8 cellular contexts compared by ENCODE assay signal in genomic region chr10:74176380-74177139, GRCh38. TPM values are rescaled to one million over a fixed set of nuclear protein-coding genes. Genes with fewer than 3 reads are reported as not detected.
DNase-seq lines count a peak whose midpoint lies in the region; ATAC-seq and TF ChIP-seq lines count a peak whose summit lies in the region.

No MANE protein-coding gene starts in this region.

- H3K4me2 ChIP-seq in GM23338 (peak overlapping the region; percentile 94), fibroblast of lung (ENCODE audit: extremely low read depth, insufficient read depth, low read length) (peak overlapping the region; percentile 86)

- H3K27ac ChIP-seq in GM23338 (ENCODE audit: low read depth) = peak overlapping the region; percentile 88
- H3K27ac ChIP-seq in fibroblast of lung (ENCODE audit: insufficient read depth, low read length) = peak overlapping the region; percentile 96
- peak overlapping the region; percentile 86 for H3K27ac ChIP-seq in naive thymus-derived CD4-positive, alpha-beta T cell (ENCODE audit: low read depth, low read length)

- H3K27me3 Mint-ChIP-seq in GM23338 (ENCODE audit: insufficient read depth, low read depth, poor library complexity) = no peaks in the 10 kb centered on the region
- no peaks in the 10 kb centered on the region for H3K27me3 Mint-ChIP-seq in naive thymus-derived CD4-positive, alpha-beta T cell
- no peaks in the 10 kb centered on the region for H3K27me3 Mint-ChIP-seq in stimulated activated memory B cell treated with anti-CD40 and anti-IgM and Interleukin-4, amounts not matched to agents 10 μg/mL and 1 μg/mL and 100 μg/mL, for 72 hours

- CTCF ChIA-PET in naive thymus-derived CD4-positive, alpha-beta T cell (lab: Charles Lee) = interaction anchor here (0.5 to 1.6 kb wide), 3 partner anchors 13 to 297 kb away, joined by 5 to 6 read pairs (median 5); no protein-coding TSS in a partner anchor

- H3K27ac Mint-ChIP-seq in GM23338 = peak overlapping the region; percentile 96
- H3K27ac Mint-ChIP-seq in naive thymus-derived CD4-positive, alpha-beta T cell = peak overlapping the region; percentile 94 to 98 (median 97)
- H3K27ac Mint-ChIP-seq in stimulated activated memory B cell treated with anti-CD40 and anti-IgM and Interleukin-4, amounts not matched to agents 10 μg/mL and 1 μg/mL and 100 μg/mL, for 72 hours = peak overlapping the region; percentile 93

- H3K4me3 ChIP-seq in GM23338 = peak overlapping the region; percentile 91
- peak overlapping the region; percentile 69 to 91 (median 80) for H3K4me3 ChIP-seq in fibroblast of lung (replicated peaks in 1 of 4; ENCODE audit: control extremely low read depth in 1 of 4, insufficient read depth in 1 of 4, low read depth in 3 of 4, low read length in 4 of 4)
- H3K4me3 ChIP-seq in naive thymus-derived CD4-positive, alpha-beta T cell (ENCODE audit: low read length) = peak overlapping the region; percentile 84

- H3K9me3 ChIP-seq in fibroblast of lung (ENCODE audit: control insufficient read depth, insufficient read depth, low read depth, low read length) = no peaks in the 10 kb centered on the region
- H3K9me3 ChIP-seq in naive thymus-derived CD4-positive, alpha-beta T cell (ENCODE audit: control insufficient read depth in 2 of 3, low read length in 3 of 3) = no peaks in the 10 kb centered on the region

- H3K9me3 Mint-ChIP-seq in GM23338 = no peaks in the 10 kb centered on the region
- H3K9me3 Mint-ChIP-seq in naive thymus-derived CD4-positive, alpha-beta T cell = no peaks in the 10 kb centered on the region
- H3K9me3 Mint-ChIP-seq in stimulated activated memory B cell treated with anti-CD40 and anti-IgM and Interleukin-4, amounts not matched to agents 10 μg/mL and 1 μg/mL and 100 μg/mL, for 72 hours = no peaks in the 10 kb centered on the region

- H3K4me1 ChIP-seq in GM23338 (ENCODE audit: insufficient read depth) (peaks cover 30% of the 10 kb centered on the region), fibroblast of lung (ENCODE audit: control insufficient read depth, extremely low read depth, insufficient read depth, low read length) (no peaks in the 10 kb centered on the region)
- peaks cover 6 to 7% of the 10 kb centered on the region in 2 donors for H3K4me1 ChIP-seq in naive thymus-derived CD4-positive, alpha-beta T cell (ENCODE audit: control insufficient read depth in 2 of 2, insufficient read depth in 2 of 2, low read length in 2 of 2)

- H3F3A ChIP-seq in GM23338 (replicated peaks; ENCODE audit: low read depth) = no peaks in the 10 kb centered on the region

- peak; percentile 93 for ATAC-seq in GM23338
- peak; percentile 98 for ATAC-seq in naive thymus-derived CD4-positive, alpha-beta T cell
- peak; percentile 99 for ATAC-seq in stimulated activated memory B cell treated with anti-CD40 and anti-IgM and Interleukin-4, amounts not matched to agents 10 μg/mL and 1 μg/mL and 100 μg/mL, for 72 hours

- H3K79me2 ChIP-seq in GM23338 (replicated peaks; ENCODE audit: insufficient read depth) (peaks cover 45% of the 10 kb centered on the region), fibroblast of lung (ENCODE audit: control insufficient read depth, insufficient read depth, low read length) (peaks cover 33% of the 10 kb centered on the region)

- H3K36me3 Mint-ChIP-seq in GM23338 (ENCODE audit: low read depth) = no peaks in the 10 kb centered on the region
- no peaks in the 10 kb centered on the region for H3K36me3 Mint-ChIP-seq in naive thymus-derived CD4-positive, alpha-beta T cell
- peaks cover 6% of the 10 kb centered on the region for H3K36me3 Mint-ChIP-seq in stimulated activated memory B cell treated with anti-CD40 and anti-IgM and Interleukin-4, amounts not matched to agents 10 μg/mL and 1 μg/mL and 100 μg/mL, for 72 hours

- POLR2A ChIA-PET in naive thymus-derived CD4-positive, alpha-beta T cell (lab: Charles Lee) = interaction anchor here (0.7 to 4.1 kb wide), 13 partner anchors 9 to 935 kb away, joined by 3 to 52 read pairs (median 5); partner anchors contain the start of genes ADK and AP3M1

- peak overlapping the region; percentile 88 for H3K4me3 Mint-ChIP-seq in GM23338
- H3K4me3 Mint-ChIP-seq in naive thymus-derived CD4-positive, alpha-beta T cell = peak overlapping the region; percentile 87 to 98 (median 93)
- peak overlapping the region; percentile 83 for H3K4me3 Mint-ChIP-seq in stimulated activated memory B cell treated with anti-CD40 and anti-IgM and Interleukin-4, amounts not matched to agents 10 μg/mL and 1 μg/mL and 100 μg/mL, for 72 hours

- H3K27me3 ChIP-seq in GM23338 (ENCODE audit: insufficient read depth) = no peaks in the 10 kb centered on the region
- H3K27me3 ChIP-seq in fibroblast of lung (ENCODE audit: control insufficient read depth, insufficient read depth, low read length) = no peaks in the 10 kb centered on the region
- H3K27me3 ChIP-seq in naive thymus-derived CD4-positive, alpha-beta T cell (ENCODE audit: control insufficient read depth in 2 of 2, insufficient read depth in 2 of 2, low read length in 2 of 2) = no peaks in the 10 kb centered on the region

- H3K36me3 ChIP-seq in GM23338 (ENCODE audit: insufficient read depth) (no peaks in the 10 kb centered on the region), fibroblast of lung (ENCODE audit: control insufficient read depth, insufficient read depth, low read length) (no peaks in the 10 kb centered on the region)
- no peaks in the 10 kb centered on the region for H3K36me3 ChIP-seq in naive thymus-derived CD4-positive, alpha-beta T cell (ENCODE audit: control insufficient read depth in 2 of 3, insufficient read depth in 3 of 3, low read length in 3 of 3)

- H3K4me1 Mint-ChIP-seq in GM23338 = peaks cover 36% of the 10 kb centered on the region
- peaks cover 14 to 46% (median 40%) of the 10 kb centered on the region in 7 donors for H3K4me1 Mint-ChIP-seq in naive thymus-derived CD4-positive, alpha-beta T cell
- H3K4me1 Mint-ChIP-seq in stimulated activated memory B cell treated with anti-CD40 and anti-IgM and Interleukin-4, amounts not matched to agents 10 μg/mL and 1 μg/mL and 100 μg/mL, for 72 hours = peaks cover 45% of the 10 kb centered on the region

- no peak for TF ChIP-seq CTCF in GM23338 (conservative IDR thresholded peaks at IDR 0.05; ENCODE audit: low read depth in 2 of 2)
- TF ChIP-seq CTCF in fibroblast of lung (conservative IDR thresholded peaks at IDR 0.05 in 1 of 2, IDR thresholded peaks at IDR 0.05 in 1 of 2; ENCODE audit: low read depth in 1 of 2, low read length in 2 of 2) = no peak

- intact Hi-C loops in naive thymus-derived CD4-positive, alpha-beta T cell (cut with micrococcal nuclease) = loop anchor here (1.0 to 10.0 kb wide), 13 partner anchors 14 to 1058 kb away; partner anchors contain the start of genes ADK (in 2 of the 2), VDAC2 (in 2 of the 2), COMTD1 (in 1 of the 2) and DNAJC9 (in 1 of the 2)

- peak overlapping the region; percentile 94 for H3K9ac ChIP-seq in fibroblast of lung (ENCODE audit: insufficient read depth, low read length)

- H4K20me1 ChIP-seq in GM23338 (replicated peaks; ENCODE audit: insufficient read depth) = no peaks in the 10 kb centered on the region
- H4K20me1 ChIP-seq in fibroblast of lung (ENCODE audit: control insufficient read depth, extremely low read depth, insufficient read depth, low read length) = no peaks in the 10 kb centered on the region

- peak; percentile 97 for DNase-seq in Daoy (ENCODE audit: low read depth)
- DNase-seq in GM23338 (ENCODE audit: low spot score) = peak; percentile 98
- peak; percentile 98 to 99 for DNase-seq in Kasumi-1 (lab: John Stamatoyannopoulos, UW)
- peak; percentile 96 for DNase-seq in RKO (ENCODE audit: low spot score)
- DNase-seq in activated T-helper 1 cell treated with anti-CD3 and anti-CD28 coated beads, Interleukin-2, amount 50 U/mL, for 16 hours (ENCODE audit: low read depth in 1 of 2, low spot score in 1 of 2) = peak; percentile 92 to 94
- DNase-seq in fibroblast of lung (ENCODE audit: low read depth in 2 of 2) = peak; percentile 91 to 93
- DNase-seq in naive thymus-derived CD4-positive, alpha-beta T cell = peak; percentile 90 to 96 (median 95)

- peak overlapping the region; percentile 77; the same call in 1 of the 2 replicates for H2AFZ ChIP-seq in GM23338
- H2AFZ ChIP-seq in fibroblast of lung (ENCODE audit: low read length) = peak overlapping the region; percentile 93

- H3K9me2 ChIP-seq in GM23338 (ENCODE audit: insufficient read depth) = no peaks in the 10 kb centered on the region

TF ChIP-seq in GM23338, 12 proteins besides CTCF, POLR2A, EP300 and RAD21:
- TF ChIP-seq CREB1 (CRISPR knock-in tag; IDR thresholded peaks at IDR 0.05; ENCODE audit: low read depth) (peak; percentile 88), ZNF331 (CRISPR knock-in tag; IDR thresholded peaks at IDR 0.05; ENCODE audit: low read depth) (no peak), POLR2AphosphoS5 (IDR thresholded peaks at IDR 0.05; ENCODE audit: low read depth) (peak; percentile 97), STAT1 (IDR thresholded peaks at IDR 0.05; ENCODE audit: unreplicated experiment) (no peak), ZNF114 (CRISPR knock-in tag; IDR thresholded peaks at IDR 0.05) (no peak), JUNB (IDR thresholded peaks at IDR 0.05; ENCODE audit: unreplicated experiment) (no peak)

RNA-seq across cellular contexts. Expression of gene ADK, which starts 25.5 kb away (rescaled TPM):
- 30.5 and 30.7 TPM in 2 replicates for total RNA-seq in Daoy (2014; rRNA removed; shearing (Covaris generic))
- 39.9 and 50.3 TPM in 2 replicates for total RNA-seq in GM23338 (2014; rRNA removed; shearing (Covaris generic))
- polyA plus RNA-seq in GM23338 (2016; fragmentation: Nextera tagmentation; extraction: Ambion mirVana) (42.4 and 53.0 TPM in 2 replicates), fibroblast of lung (44.2 and 47.8 TPM in 2 replicates)
- total RNA-seq in fibroblast of lung = 18.2 and 25.3 TPM in 2 replicates
- 36.5 and 41.9 TPM in 2 replicates for polyA plus RNA-seq in fibroblast of lung (2012)
- polyA minus RNA-seq in fibroblast of lung (ENCODE audit: low replicate concordance) = 5.7 and 6.2 TPM in 2 replicates
- 10 to 100 TPM; 20.7 to 32.6 (median 25.0) TPM for total RNA-seq in naive thymus-derived CD4-positive, alpha-beta T cell
- 10 to 100 TPM; 37.1 to 43.8 TPM for polyA plus RNA-seq in naive thymus-derived CD4-positive, alpha-beta T cell

RNA-seq across cellular contexts. Expression of gene AP3M1, which starts 25.9 kb away (rescaled TPM):
- total RNA-seq in Daoy (2014; rRNA removed; shearing (Covaris generic)) = 12.0 and 20.5 TPM in 2 replicates
- 33.1 and 41.7 TPM in 2 replicates for total RNA-seq in GM23338 (2014; rRNA removed; shearing (Covaris generic))
- polyA plus RNA-seq in GM23338 (2016; fragmentation: Nextera tagmentation; extraction: Ambion mirVana) (10.9 and 13.8 TPM in 2 replicates), fibroblast of lung (46.1 and 55.3 TPM in 2 replicates)
- total RNA-seq in fibroblast of lung = 21.8 and 28.4 TPM in 2 replicates
- 27.4 and 29.1 TPM in 2 replicates for polyA plus RNA-seq in fibroblast of lung (2012)
- 15.3 and 15.7 TPM in 2 replicates for polyA minus RNA-seq in fibroblast of lung (ENCODE audit: low replicate concordance)
- total RNA-seq in naive thymus-derived CD4-positive, alpha-beta T cell = 10 to 100 TPM; 21.8 to 49.3 (median 31.3) TPM
- 10 to 100 TPM; 24.8 to 34.5 TPM for polyA plus RNA-seq in naive thymus-derived CD4-positive, alpha-beta T cell

Comparison
In these comparisons a context has a peak if more than half of its experiments do, and no peak if none do; other contexts are left out.
1. Peak in every context shown above with its lines: DNase-seq, ATAC-seq, H3K4me3 ChIP-seq and H3K27ac ChIP-seq.